Comparison of ENCODE assay signal across 31 cellular contexts in the genomic region with DNA sequence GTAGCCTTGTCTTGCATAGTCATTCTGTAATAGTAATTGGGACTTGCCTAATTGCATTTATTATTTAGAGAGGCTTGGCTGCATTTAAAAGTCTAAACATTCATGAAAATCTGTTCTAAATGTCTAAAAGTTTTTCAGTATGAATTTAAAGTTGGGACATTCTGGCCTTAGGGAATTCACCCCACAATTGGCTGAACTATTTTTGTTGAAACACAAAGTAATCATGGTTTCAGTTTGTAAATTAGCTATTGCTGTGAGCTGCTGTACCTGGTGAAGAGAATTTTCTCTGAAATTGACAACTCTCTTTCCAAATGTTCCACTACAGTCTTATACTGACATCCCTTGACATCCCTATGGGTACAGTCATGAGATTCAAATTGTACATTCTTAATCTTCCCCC.
A peak's percentile ranks its signal among the peaks of the same experiment; 100 is the strongest.
DNase-seq lines count a peak whose midpoint lies in the region; ATAC-seq and TF ChIP-seq lines count a peak whose summit lies in the region.
"Had no signal": no experiment of that assay in that cellular context is flagged by ENCODE, and none has a peak within 500 bp of the region (broad histone marks: within the 10 kb centered on the region; RNA-seq: fewer than 3 reads in every experiment).

No MANE protein-coding gene starts in this region.

- TF ChIP-seq POLR2A in gastroesophageal sphincter (IDR thresholded peaks at IDR 0.05), result no peak

- no peak overlapping the region for H3K9ac ChIP-seq in OCI-LY3 (ENCODE audit: low read length)
- H3K9ac ChIP-seq: parathyroid adenoma, SK-N-SH had no signal

- peak overlapping the region; percentile 65 for H3K4me2 ChIP-seq in OCI-LY3 (ENCODE audit: low read length)
- H3K4me2 ChIP-seq: SK-N-SH had no signal

- H3K27ac ChIP-seq in OCI-LY3 (ENCODE audit: low read length), result peak overlapping the region; percentile 42
- H3K27ac ChIP-seq in gastroesophageal sphincter, result no peak overlapping the region
- H3K27ac ChIP-seq: parathyroid adenoma, RWPE1, stomach, thyroid gland had no signal

- H2AFZ ChIP-seq in OCI-LY3 (ENCODE audit: low read depth, low read length), result no peak overlapping the region
- H2AFZ ChIP-seq: parathyroid adenoma had no signal

- peak; percentile 33 for ATAC-seq in HG02870 (IDR thresholded peaks at IDR 0.05; ENCODE audit: unreplicated experiment)
- ATAC-seq in HG02973 (IDR thresholded peaks at IDR 0.05; ENCODE audit: unreplicated experiment), result no peak
- no peak for ATAC-seq in GM19452 (IDR thresholded peaks at IDR 0.05; ENCODE audit: unreplicated experiment)
- ATAC-seq in gastroesophageal sphincter, result no peak
- ATAC-seq: activated CD8-positive, alpha-beta T cell treated with anti-CD3 and anti-CD28 coated beads for 36 hours had no signal

- no peak for TF ChIP-seq EP300 in gastroesophageal sphincter (IDR thresholded peaks at IDR 0.05)

- DNase-seq in GM12865 (ENCODE audit: low read depth) (peak; percentile 24), GM20000 (ENCODE audit: low spot score) (peak; percentile 48), NCI-H510A (lab: John Stamatoyannopoulos, UW) (no peak)
- DNase-seq: activated CD4-positive, alpha-beta T cell treated with anti-CD3 and anti-CD28 coated beads for 1 hour; activated CD8-positive, alpha-beta T cell treated with anti-CD3 and anti-CD28 coated beads for 36 hours; activated effector memory CD4-positive, alpha-beta T cell treated with Interleukin-2 at 50 U/mL for 16 hours; activated naive CD8-positive, alpha-beta T cell treated with anti-CD3 and anti-CD28 coated beads, Interleukin-2, amount 10 ng/mL, durations not matched to agents 7 days and 5 days; CD4-positive, alpha-beta T cell; central memory CD4-positive, alpha-beta T cell; foreskin melanocyte; KBM-7; MG63; NCI-H1417; NCI-H2029 treated with DMSO at 0.1 percent for 48 hours; NCI-H226; NCI-H748 treated with DMSO at 0.1 percent for 48 hours; SK-N-SH; small intestine; stimulated activated CD4-positive, alpha-beta T cell treated with anti-CD3 and anti-CD28 coated beads, Interleukin-1b, Interleukin-23, amount 100 ng/mL, for 48 hours; stimulated activated CD8-positive, alpha-beta memory T cell treated with anti-CD3 and anti-CD28 coated beads, Interleukin-4, amount 100 ng/mL, for 48 hours; stomach; T-helper 2 cell; thyroid gland had no signal

- H3K79me2 ChIP-seq in OCI-LY3 (ENCODE audit: low read length), result no peaks in the 10 kb centered on the region
- H3K79me2 ChIP-seq: parathyroid adenoma had no signal

- no peak overlapping the region for H3K4me3 ChIP-seq in GM12865 (ENCODE audit: low read depth, low read length)
- peak overlapping the region; percentile 22; the same call in 1 of the 2 replicates for H3K4me3 ChIP-seq in OCI-LY3 (ENCODE audit: low read length)
- no peak overlapping the region for H3K4me3 ChIP-seq in gastroesophageal sphincter
- H3K4me3 ChIP-seq: HAP-1, MG63, stomach, thyroid gland had no signal

- H3K27me3 ChIP-seq in OCI-LY3 (ENCODE audit: low read depth, low read length), result no peaks in the 10 kb centered on the region
- H3K27me3 ChIP-seq in gastroesophageal sphincter, result no peaks in the 10 kb centered on the region
- H3K27me3 ChIP-seq: MG63, stomach, thyroid gland had no signal

- H3K4me1 ChIP-seq in OCI-LY3 (ENCODE audit: low read length) (peaks cover 57% of the 10 kb centered on the region), gastroesophageal sphincter (no peaks in the 10 kb centered on the region)
- H3K4me1 ChIP-seq: HAP-1, parathyroid adenoma, thyroid gland had no signal

- H4K20me1 ChIP-seq in OCI-LY3 (ENCODE audit: insufficient read depth, low read length), result no peaks in the 10 kb centered on the region

- H3K36me3 ChIP-seq in OCI-LY3 (replicated peaks; ENCODE audit: low read depth, low read length) (no peaks in the 10 kb centered on the region), gastroesophageal sphincter (peaks cover 0 to 7% of the 10 kb centered on the region in 2 donors)
- H3K36me3 ChIP-seq: HAP-1, MG63, stomach, thyroid gland had no signal

- TF ChIP-seq CTCF in GM12865 (IDR thresholded peaks at IDR 0.05; ENCODE audit: insufficient read depth, low read depth, low read length, missing control alignments), result no peak
- no peak for TF ChIP-seq CTCF in GM20000 (IDR thresholded peaks at IDR 0.05; ENCODE audit: extremely low read depth, missing control alignments)
- no peak for TF ChIP-seq CTCF in OCI-LY3 (IDR thresholded peaks at IDR 0.05; ENCODE audit: low read depth, low read length)
- TF ChIP-seq CTCF in gastroesophageal sphincter (IDR thresholded peaks at IDR 0.05), result no peak

- H3K9me3 ChIP-seq in OCI-LY3 (ENCODE audit: insufficient read depth, low read length) (no peaks in the 10 kb centered on the region), gastroesophageal sphincter (no peaks in the 10 kb centered on the region)
- H3K9me3 ChIP-seq: HAP-1, SK-N-SH, stomach, thyroid gland had no signal
